12 cellular contexts compared by ENCODE assay signal in the genomic region with DNA sequence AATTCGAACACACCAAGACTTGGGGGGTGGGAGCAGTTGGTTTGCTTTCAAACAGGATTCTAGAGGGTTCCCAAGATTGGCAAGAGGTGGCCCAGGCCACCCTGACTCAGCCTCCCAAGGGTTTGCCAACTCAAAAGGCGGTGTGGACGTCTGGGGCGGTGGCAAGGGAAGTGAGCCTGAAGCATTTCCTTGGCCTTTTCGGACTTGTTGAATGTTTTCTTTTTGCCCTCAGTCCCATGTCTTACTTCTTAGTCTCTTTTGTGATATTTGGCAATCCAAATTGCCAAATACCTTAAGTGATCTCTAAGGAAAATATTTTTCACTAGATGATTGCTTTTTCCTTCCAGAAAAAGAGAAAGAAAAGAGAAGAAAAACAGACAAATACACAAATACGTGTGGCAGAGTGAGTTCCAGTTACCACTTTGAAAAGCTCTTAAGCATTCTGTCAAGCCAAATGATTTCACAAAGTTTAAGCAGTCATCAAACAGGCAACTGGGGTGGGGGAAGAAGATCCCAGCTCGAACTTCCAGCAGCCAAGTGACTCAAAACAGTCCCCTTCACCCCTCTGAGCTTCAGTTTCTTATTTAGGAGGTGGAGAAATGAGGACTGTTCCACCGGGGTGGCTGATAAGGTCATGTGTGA.
A peak's percentile ranks its signal among the peaks of the same experiment; 100 is the strongest.
DNase-seq lines count a peak whose midpoint lies in the region; ATAC-seq, FAIRE-seq and TF ChIP-seq lines count a peak whose summit lies in the region.
"Had no signal": no experiment of that assay in that cellular context is flagged by ENCODE, and none has a peak within 500 bp of the region (broad histone marks: within the 10 kb centered on the region; RNA-seq: fewer than 3 reads in every experiment).

No MANE protein-coding gene starts in this region.

- H3K4me3 ChIP-seq in cardiac fibroblast (replicated peaks in 1 of 2; ENCODE audit: low read depth in 2 of 2, low read length in 2 of 2) (no peak overlapping the region), skeletal muscle tissue (ENCODE audit: low read length in 3 of 3) (no peak overlapping the region)

- DNase-seq in EH (ENCODE audit: low read depth) (peak; percentile 35), cardiac fibroblast (ENCODE audit: low read depth in 2 of 2) (peak; percentile 76 to 87), left ventricle myocardium superior (no peak), GM20000 (ENCODE audit: low spot score) (no peak), RCC 7860 (ENCODE audit: low spot score) (no peak)
- no peak for DNase-seq in activated T-cell treated with anti-CD3 and anti-CD28 coated beads, Interleukin-2, amount 50 U/mL, for 48 hours
- DNase-seq: central memory CD4-positive, alpha-beta T cell; EL; NCI-H187 had no signal

- no peak for FAIRE-seq in RCC 7860 (lab: Jason Lieb, UNC)

- TF ChIP-seq CTCF in cardiac fibroblast (IDR thresholded peaks at IDR 0.05; ENCODE audit: low read depth, low read length) (no peak), GM20000 (IDR thresholded peaks at IDR 0.05; ENCODE audit: extremely low read depth, missing control alignments) (no peak)

- no peak overlapping the region for H3K9ac ChIP-seq in skeletal muscle tissue (ENCODE audit: low read depth in 1 of 3, low read length in 3 of 3)
- H3K9ac ChIP-seq: KMS-11 had no signal

- H3K4me1 ChIP-seq in skeletal muscle tissue (ENCODE audit: control insufficient read depth in 3 of 3, insufficient read depth in 3 of 3, low read length in 3 of 3) = peaks cover 5 to 9% (median 6%) of the 10 kb centered on the region in 3 donors

- H3K27me3 ChIP-seq in skeletal muscle tissue (ENCODE audit: control insufficient read depth in 3 of 3, insufficient read depth in 3 of 3, low read length in 3 of 3) = no peaks in the 10 kb centered on the region

- no peaks in the 10 kb centered on the region for H3K9me3 ChIP-seq in skeletal muscle tissue (ENCODE audit: control insufficient read depth in 3 of 3, low read length in 3 of 3)

- H3K36me3 ChIP-seq in skeletal muscle tissue (ENCODE audit: control insufficient read depth in 3 of 3, insufficient read depth in 3 of 3, low read length in 3 of 3) = no peaks in the 10 kb centered on the region

- ATAC-seq in left ventricle myocardium superior = peak; percentile 44
- ATAC-seq in GM21367 (IDR thresholded peaks at IDR 0.05; ENCODE audit: unreplicated experiment) = no peak

- intact Hi-C loops in left ventricle myocardium superior (cut with micrococcal nuclease) = no loop called here

- peak overlapping the region; percentile 15 for H3K27ac ChIP-seq in skeletal muscle tissue (ENCODE audit: low read depth, low read length)
- H3K27ac ChIP-seq: KMS-11 had no signal

Comparison
In these comparisons a context has a peak if more than half of its experiments do, and no peak if none do; other contexts are left out.
1. DNase-seq: peak in EH (single experiment) and cardiac fibroblast (2 of 2); none in left ventricle myocardium superior (single experiment), activated T-cell treated with anti-CD3 and anti-CD28 coated beads, Interleukin-2, amount 50 U/mL, for 48 hours (0 of 2), GM20000 (single experiment) and RCC 7860 (single experiment).